In genomic region chr14:104419865-104420458, GRCh38 we compare ENCODE assay signal across 16 cellular contexts.
"Had no signal": no experiment of that assay in that cellular context is flagged by ENCODE, and none has a peak within 500 bp of the region (broad histone marks: within the 10 kb centered on the region; RNA-seq: fewer than 3 reads in every experiment).

No MANE protein-coding gene starts in this region.

- H3K4me1 Mint-ChIP-seq: activated CD4-positive, alpha-beta memory T cell treated with anti-CD3 and anti-CD28 coated beads, Interleukin-2, amount 10 ng/mL, durations not matched to agents 7 days and 5 days; activated naive CD8-positive, alpha-beta T cell treated with anti-CD3 and anti-CD28 coated beads, Interleukin-2, amount 50 U/mL, for 24 hours had no signal

- FAIRE-seq: endothelial cell of umbilical vein, keratinocyte, pancreas had no signal

- H3K27me3 Mint-ChIP-seq: activated naive CD8-positive, alpha-beta T cell treated with anti-CD3 and anti-CD28 coated beads, Interleukin-2, amount 50 U/mL, for 24 hours had no signal

- H3K27me3 ChIP-seq: ascending aorta, heart left ventricle, pancreas, vagina had no signal

- H3K9me3 Mint-ChIP-seq: activated CD4-positive, alpha-beta memory T cell treated with anti-CD3 and anti-CD28 coated beads, Interleukin-2, amount 10 ng/mL, durations not matched to agents 7 days and 5 days; activated naive CD8-positive, alpha-beta T cell treated with anti-CD3 and anti-CD28 coated beads, Interleukin-2, amount 50 U/mL, for 24 hours; nephron progenitor cell had no signal

- H3K36me3 ChIP-seq: ascending aorta, heart left ventricle, left lung, pancreas, tibial artery, vagina had no signal

- ATAC-seq: activated naive CD8-positive, alpha-beta T cell treated with anti-CD3 and anti-CD28 coated beads, Interleukin-2, amount 50 U/mL, for 24 hours; heart left ventricle; left lung; pancreas had no signal

- H3K27ac Mint-ChIP-seq: activated CD4-positive, alpha-beta memory T cell treated with anti-CD3 and anti-CD28 coated beads, Interleukin-2, amount 10 ng/mL, durations not matched to agents 7 days and 5 days; activated naive CD8-positive, alpha-beta T cell treated with anti-CD3 and anti-CD28 coated beads, Interleukin-2, amount 50 U/mL, for 24 hours; nephron progenitor cell had no signal

- H3K4me3 ChIP-seq: ascending aorta, heart left ventricle, left lung, pancreas, skin epidermis, tibial artery, vagina had no signal

- H3K4me1 ChIP-seq: ascending aorta, left lung, pancreas, tibial artery had no signal

- H3K27ac ChIP-seq: ascending aorta, heart left ventricle, left lung, pancreas, skin epidermis, tibial artery, vagina had no signal

- DNase-seq: activated CD4-positive, CD25-positive, alpha-beta regulatory T cell treated with anti-CD3 and anti-CD28 coated beads, Interleukin-2, amount 50 U/mL, for 72 hours; activated CD8-positive, alpha-beta memory T cell treated with anti-CD3 and anti-CD28 coated beads, Interleukin-2, amount 50 U/mL, for 48 hours; activated naive CD4-positive, alpha-beta T cell treated with Interleukin-2 at 50 U/mL for 16 hours; activated naive CD8-positive, alpha-beta T cell treated with anti-CD3 and anti-CD28 coated beads, Interleukin-2, amount 50 U/mL, for 24 hours; heart left ventricle; left lung; mesendoderm; nephron progenitor cell; tibial artery had no signal

- H3K4me3 Mint-ChIP-seq: activated CD4-positive, alpha-beta memory T cell treated with anti-CD3 and anti-CD28 coated beads, Interleukin-2, amount 10 ng/mL, durations not matched to agents 7 days and 5 days; activated naive CD8-positive, alpha-beta T cell treated with anti-CD3 and anti-CD28 coated beads, Interleukin-2, amount 50 U/mL, for 24 hours; nephron progenitor cell had no signal

- H3K9me3 ChIP-seq: ascending aorta, heart left ventricle, left lung, pancreas, tibial artery, vagina had no signal
